Comparison of ENCODE assay signal across 8 cellular contexts in the genomic region with DNA sequence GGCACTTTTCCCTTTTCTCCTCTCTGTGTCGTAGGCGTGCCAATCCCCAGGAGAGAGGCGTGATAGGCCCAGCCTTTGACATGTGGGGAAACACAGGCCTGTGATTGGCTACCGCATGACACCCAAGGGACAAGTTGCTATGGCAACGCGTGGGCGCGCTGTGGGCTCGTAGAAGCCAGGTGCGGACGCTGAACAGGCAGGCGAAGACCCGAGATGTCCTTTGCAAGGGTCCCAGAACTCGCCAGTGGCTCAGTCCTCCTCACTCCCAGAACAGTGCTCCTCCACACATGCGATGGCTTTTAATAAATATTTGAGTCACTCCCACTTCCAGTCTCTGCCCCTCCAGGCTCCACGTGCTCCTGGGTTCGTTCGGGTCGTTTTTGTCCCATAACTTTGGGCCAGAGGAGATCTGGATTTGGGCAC. TPM values are rescaled to one million over a fixed set of nuclear protein-coding genes. Genes with fewer than 3 reads are reported as not detected.
A peak's percentile ranks its signal among the peaks of the same experiment; 100 is the strongest.
DNase-seq lines count a peak whose midpoint lies in the region; ATAC-seq, FAIRE-seq and TF ChIP-seq lines count a peak whose summit lies in the region.

No MANE protein-coding gene starts in this region.

- H3K4me3 ChIP-seq in bronchial epithelial cell (ENCODE audit: low read depth, low read length) = peak overlapping the region; percentile 33

- no peak for FAIRE-seq in bronchial epithelial cell (lab: Jason Lieb, UNC)

- peak overlapping the region; percentile 63 for H3K27ac Mint-ChIP-seq in activated B cell treated with CpG ODN at 0.5 μM for 24 hours

- H3K36me3 Mint-ChIP-seq in activated B cell treated with CpG ODN at 0.5 μM for 24 hours (ENCODE audit: low read depth) = no peaks in the 10 kb centered on the region

- ATAC-seq in GM18517 (IDR thresholded peaks at IDR 0.05; ENCODE audit: unreplicated experiment) (peak; percentile 80), HG03045 (IDR thresholded peaks at IDR 0.05; ENCODE audit: unreplicated experiment) (peak; percentile 89), activated B cell treated with CpG ODN at 0.5 μM for 24 hours (ENCODE audit: low read depth) (peak; percentile 97)

- DNase-seq in NCI-H2171 (lab: John Stamatoyannopoulos, UW) (peak; percentile 98), activated B cell treated with CpG ODN at 0.5 μM for 24 hours (peak; percentile 83), bronchial epithelial cell (ENCODE audit: low read depth) (peak; percentile 91), iPS-NIHi7 (ENCODE audit: extremely low spot score) (peak; percentile 100), smooth muscle cell of the brain vasculature (ENCODE audit: low read depth, low spot score) (peak; percentile 78), HK-2 (ENCODE audit: unreplicated experiment) (no peak)

- peak overlapping the region; percentile 77 for H3K4me3 Mint-ChIP-seq in activated B cell treated with CpG ODN at 0.5 μM for 24 hours

- H3K27me3 Mint-ChIP-seq in activated B cell treated with CpG ODN at 0.5 μM for 24 hours = peaks cover 3% of the 10 kb centered on the region

- H3K36me3 ChIP-seq in bronchial epithelial cell (ENCODE audit: control insufficient read depth, insufficient read depth, low read length) = no peaks in the 10 kb centered on the region

- H3K4me1 Mint-ChIP-seq in activated B cell treated with CpG ODN at 0.5 μM for 24 hours = peaks cover 19% of the 10 kb centered on the region

- POLR2A ChIA-PET in activated B cell treated with CpG ODN at 0.5 μM for 24 hours (lab: Charles Lee) = interaction anchor here (0.6 kb wide), 1 partner anchor 255 kb away, joined by 5 read pairs; a partner anchor contains a TSS

- CTCF ChIA-PET in activated B cell treated with CpG ODN at 0.5 μM for 24 hours (lab: Charles Lee) = no interaction called here

- H3K27me3 ChIP-seq in bronchial epithelial cell (ENCODE audit: control insufficient read depth, insufficient read depth, low read length) = no peaks in the 10 kb centered on the region

- intact Hi-C loops in activated B cell treated with CpG ODN at 0.5 μM for 24 hours (cut with micrococcal nuclease) = loop anchor here (1.0 to 2.0 kb wide), 2 partner anchors 16 to 255 kb away; a partner anchor contains a TSS

- no peaks in the 10 kb centered on the region for H3K9me3 Mint-ChIP-seq in activated B cell treated with CpG ODN at 0.5 μM for 24 hours

- TF ChIP-seq CTCF in activated B cell treated with CpG ODN at 0.5 μM for 24 hours (IDR thresholded peaks at IDR 0.05) (no peak), bronchial epithelial cell (IDR thresholded peaks at IDR 0.05; ENCODE audit: insufficient read depth, low read length, severe bottlenecking) (no peak)

RNA-seq across cellular contexts. Expression of a gene that starts 4.2 kb away (rescaled TPM):
- total RNA-seq in activated B cell treated with CpG ODN at 0.5 μM for 24 hours = not detected in 2 replicates
- not detected in 2 replicates for total RNA-seq in bronchial epithelial cell

RNA-seq across cellular contexts. Expression of a gene that starts 18.4 kb away (rescaled TPM):
- not detected in 2 replicates for total RNA-seq in activated B cell treated with CpG ODN at 0.5 μM for 24 hours
- not detected in 2 replicates for total RNA-seq in bronchial epithelial cell

RNA-seq across cellular contexts. Expression of a gene that starts 20.0 kb away (rescaled TPM):
- total RNA-seq in activated B cell treated with CpG ODN at 0.5 μM for 24 hours (9.8 and 13.5 TPM in 2 replicates), bronchial epithelial cell (10.4 and 17.4 TPM in 2 replicates)

RNA-seq across cellular contexts. Expression of a gene that starts 27.1 kb away (rescaled TPM):
- total RNA-seq in activated B cell treated with CpG ODN at 0.5 μM for 24 hours = not detected in 2 replicates
- not detected in 2 replicates for total RNA-seq in bronchial epithelial cell

RNA-seq across cellular contexts. Expression of a gene that starts 59.7 kb away (rescaled TPM):
- 74.7 and 75.7 TPM in 2 replicates for total RNA-seq in activated B cell treated with CpG ODN at 0.5 μM for 24 hours
- total RNA-seq in bronchial epithelial cell = 72.6 and 95.8 TPM in 2 replicates
